In genomic region chr14:100825691-100826331, GRCh38 we compare ENCODE assay signal across 10 cellular contexts. TPM values are rescaled to one million over a fixed set of nuclear protein-coding genes. Genes with fewer than 3 reads are reported as not detected.
DNase-seq lines count a peak whose midpoint lies in the region; ATAC-seq and TF ChIP-seq lines count a peak whose summit lies in the region.
"Had no signal": no experiment of that assay in that cellular context is flagged by ENCODE, and none has a peak within 500 bp of the region (broad histone marks: within the 10 kb centered on the region; RNA-seq: fewer than 3 reads in every experiment).

Gene MEG3 (plus strand): TSS chr14:100826118.

- peaks cover 9% of the 10 kb centered on the region for H3K4me1 Mint-ChIP-seq in central memory CD8-positive, alpha-beta T cell
- H3K4me1 Mint-ChIP-seq in activated CD4-positive, alpha-beta T cell treated with anti-CD3 and anti-CD28 coated beads, Interleukin-2, amount 10 ng/mL, durations not matched to agents 7 days and 5 days, result peaks cover 2% of the 10 kb centered on the region

- peak within 1 kb of the TSS; percentile 90 for H3K9ac ChIP-seq in IMR-90 (ENCODE audit: low read depth, low read length)

- H3K4ac ChIP-seq in IMR-90 (ENCODE audit: low read depth, low read length), result peak within 1 kb of the TSS; percentile 91

- in situ Hi-C loops in IMR-90 (cut with MboI; ENCODE audit: low sequenced_read_pairs), result loop anchor here (5.0 kb wide), 1 partner anchor 164 kb away; no protein-coding TSS in a partner anchor

- 32% methylated on average over 12 of the region's 40 CpGs; no CpG with 5 or more reads in 1 of the 2 experiments for WGBS in IMR-90 (ENCODE audit: extremely low coverage in 2 of 2, insufficient read length in 1 of 2), 2 experiments
- 29 to 64% methylated on average over 18 to 40 of the region's 40 CpGs for WGBS in testis, 2 donors

- H2AK9ac ChIP-seq in IMR-90 (replicated peaks; ENCODE audit: low read depth, low read length, poor library complexity), result peak within 1 kb of the TSS; percentile 94

- H3K79me1 ChIP-seq in IMR-90 (ENCODE audit: low read depth in 1 of 2, low read length in 2 of 2), result peaks cover 0 to 31% of the 10 kb centered on the region in 2 experiments; a peak in 2 of 4 replicates

- peak within 1 kb of the TSS; percentile 80 for H4K5ac ChIP-seq in IMR-90 (ENCODE audit: low read depth, low read length)

- H2BK5ac ChIP-seq in IMR-90 (ENCODE audit: low read depth, low read length, poor library complexity, severe bottlenecking), result peak within 1 kb of the TSS; percentile 72

- ATAC-seq in IMR-90 (ENCODE audit: low read depth), result peak; percentile 43
- no peak for ATAC-seq in central memory CD8-positive, alpha-beta T cell (replicated peaks; ENCODE audit: extremely low read depth, poor library complexity, severe bottlenecking)
- no peak for ATAC-seq in HG02759 (IDR thresholded peaks at IDR 0.05; ENCODE audit: unreplicated experiment)

- TF ChIP-seq RAD21 in IMR-90 (IDR thresholded peaks at IDR 0.05; ENCODE audit: low read length), result no peak

- peak within 1 kb of the TSS; percentile 11 for H3K4me3 Mint-ChIP-seq in central memory CD8-positive, alpha-beta T cell
- H3K4me3 Mint-ChIP-seq in activated CD4-positive, alpha-beta T cell treated with anti-CD3 and anti-CD28 coated beads, Interleukin-2, amount 10 ng/mL, durations not matched to agents 7 days and 5 days, result no peak within 1 kb of the TSS

- H2BK20ac ChIP-seq in IMR-90 (ENCODE audit: low read depth, low read length), result peak within 1 kb of the TSS; percentile 9; the same call in 1 of the 2 replicates

- peaks cover 6% of the 10 kb centered on the region; the same call in 1 of the 2 replicates for H3K4me1 ChIP-seq in IMR-90 (ENCODE audit: control insufficient read depth, insufficient read depth, low read length)
- H3K4me1 ChIP-seq in testis, result peaks cover 4% of the 10 kb centered on the region

- H3K4me3 ChIP-seq in IMR-90 (ENCODE audit: insufficient read depth, low read depth, low read length), result peak within 1 kb of the TSS; percentile 81
- H3K4me3 ChIP-seq in testis, result peak within 1 kb of the TSS; percentile 44 to 63

- peaks cover 37% of the 10 kb centered on the region for H4K20me1 ChIP-seq in IMR-90 (ENCODE audit: insufficient read depth, low read length)

- peaks cover 19% of the 10 kb centered on the region for H3K36me3 ChIP-seq in IMR-90 (ENCODE audit: control insufficient read depth, insufficient read depth, low read length)
- H3K36me3 ChIP-seq in testis (ENCODE audit: low read depth, missing control alignments), result no peaks in the 10 kb centered on the region

- H3K14ac ChIP-seq in IMR-90 (replicated peaks; ENCODE audit: low read depth, low read length), result peak within 1 kb of the TSS; percentile 95

- peak within 1 kb of the TSS; percentile 63 to 90 for H4K8ac ChIP-seq in IMR-90 (ENCODE audit: low read depth in 2 of 2, low read length in 2 of 2)

- peak within 1 kb of the TSS; percentile 84 for H3K4me2 ChIP-seq in IMR-90 (ENCODE audit: low read depth, low read length)

- no peaks in the 10 kb centered on the region for H3K9me1 ChIP-seq in IMR-90 (ENCODE audit: insufficient read depth, low read length)

- dilution Hi-C loops in IMR-90 (cut with HindIII; ENCODE audit: low sequenced_read_pairs, unreplicated experiment), result no loop called here

- peaks cover 77% of the 10 kb centered on the region for H3K27me3 Mint-ChIP-seq in central memory CD8-positive, alpha-beta T cell
- H3K27me3 Mint-ChIP-seq in activated CD4-positive, alpha-beta T cell treated with anti-CD3 and anti-CD28 coated beads, Interleukin-2, amount 10 ng/mL, durations not matched to agents 7 days and 5 days, result peaks cover 40% of the 10 kb centered on the region

- H3K9me3 Mint-ChIP-seq in central memory CD8-positive, alpha-beta T cell, result peaks cover 5% of the 10 kb centered on the region
- H3K9me3 Mint-ChIP-seq in activated CD4-positive, alpha-beta T cell treated with anti-CD3 and anti-CD28 coated beads, Interleukin-2, amount 10 ng/mL, durations not matched to agents 7 days and 5 days, result peaks cover 4% of the 10 kb centered on the region

- DNase-seq in IMR-90, result peak; percentile 82
- DNase-seq in central memory CD8-positive, alpha-beta T cell (ENCODE audit: low spot score in 2 of 2), result no peak
- DNase-seq in lung microvascular endothelial cell (ENCODE audit: low read depth in 2 of 2), result peak; percentile 39 to 54
- peak; percentile 63 for DNase-seq in testis
- DNase-seq in activated CD4-positive, alpha-beta T cell treated with anti-CD3 and anti-CD28 coated beads, Interleukin-2, amount 50 U/mL, for 1 hour, result no peak
- no peak for DNase-seq in NCI-H1417 treated with DMSO at 0.1 percent for 48 hours (lab: John Stamatoyannopoulos, UW)
- no peak for DNase-seq in activated CD4-positive, alpha-beta T cell treated with anti-CD3 and anti-CD28 coated beads, Interleukin-2, amount 10 ng/mL, durations not matched to agents 7 days and 5 days

- TF ChIP-seq POLR2A in IMR-90 (IDR thresholded peaks at IDR 0.05; ENCODE audit: low read depth, low read length) (peak; percentile 100), testis (IDR thresholded peaks at IDR 0.05) (peak; percentile 67)

- H2BK15ac ChIP-seq in IMR-90 (ENCODE audit: low read depth, low read length), result no peak within 1 kb of the TSS; the same call in 2 of the 3 replicates

- H3K9me3 ChIP-seq in IMR-90 (ENCODE audit: control insufficient read depth, insufficient read depth, low read length), result no peaks in the 10 kb centered on the region
- no peaks in the 10 kb centered on the region for H3K9me3 ChIP-seq in testis

- H2BK120ac ChIP-seq in IMR-90 (ENCODE audit: low read depth, low read length), result peak within 1 kb of the TSS; percentile 56; the same call in 1 of the 2 replicates

- intact Hi-C loops in IMR-90 (cut with micrococcal nuclease), result loop anchor here (5.0 to 10.0 kb wide), 2 partner anchors 131 to 294 kb away; no protein-coding TSS in a partner anchor
- intact Hi-C loops in testis (cut with DNase I; ENCODE audit: low total_unique reads), result loop anchor here (10.0 kb wide), 1 partner anchor 161 kb away; no protein-coding TSS in a partner anchor

- no peaks in the 10 kb centered on the region for H3K36me3 Mint-ChIP-seq in central memory CD8-positive, alpha-beta T cell (ENCODE audit: insufficient read depth)
- no peaks in the 10 kb centered on the region for H3K36me3 Mint-ChIP-seq in activated CD4-positive, alpha-beta T cell treated with anti-CD3 and anti-CD28 coated beads, Interleukin-2, amount 10 ng/mL, durations not matched to agents 7 days and 5 days (ENCODE audit: low read depth)

- no peak for TF ChIP-seq CTCF in IMR-90 (conservative IDR thresholded peaks at IDR 0.05; ENCODE audit: low read depth, low read length)
- no peak for TF ChIP-seq CTCF in testis (IDR thresholded peaks at IDR 0.05)

- H3K23ac ChIP-seq in IMR-90 (ENCODE audit: low read depth, low read length), result peak within 1 kb of the TSS; percentile 96

- peak within 1 kb of the TSS; percentile 94 for H2AK5ac ChIP-seq in IMR-90 (ENCODE audit: low read depth, low read length)

- peak within 1 kb of the TSS; percentile 87 for H3K56ac ChIP-seq in IMR-90 (ENCODE audit: extremely low read depth, insufficient read depth, low read length)

- peak within 1 kb of the TSS; percentile 80 for H4K91ac ChIP-seq in IMR-90 (ENCODE audit: insufficient read depth, low read depth, low read length)

- H3K27ac ChIP-seq in IMR-90 (ENCODE audit: insufficient read depth, low read length) (peak within 1 kb of the TSS; percentile 93), testis (peak within 1 kb of the TSS; percentile 47 to 63)

- peak within 1 kb of the TSS; percentile 79 for H3K18ac ChIP-seq in IMR-90 (ENCODE audit: low read depth, low read length)

- no TSS peak for BruUV-seq in IMR-90 (replicated peaks; lab: Mats Ljungman, UMichigan)

- CTCF ChIA-PET in IMR-90 (lab: Yijun Ruan, JAX), result interaction anchor here (0.6 kb wide), 1 partner anchor 47 kb away, joined by 3 read pairs; no protein-coding TSS in a partner anchor
- CTCF ChIA-PET in activated CD4-positive, alpha-beta T cell treated with anti-CD3 and anti-CD28 coated beads, Interleukin-2, amount 10 ng/mL, durations not matched to agents 7 days and 5 days (lab: Charles Lee), result interaction anchor here (0.5 kb wide), 1 partner anchor 1282 kb away, joined by 3 read pairs; no protein-coding TSS in a partner anchor

- peak within 1 kb of the TSS; percentile 93 for H2AFZ ChIP-seq in IMR-90 (replicated peaks; ENCODE audit: low read length, poor library complexity)

- H3K27me3 ChIP-seq in IMR-90 (ENCODE audit: control insufficient read depth, insufficient read depth, low read length) (no peaks in the 10 kb centered on the region; the same call in 1 of the 2 replicates), testis (no peaks in the 10 kb centered on the region)

- no peak within 1 kb of the TSS for H3K27ac Mint-ChIP-seq in central memory CD8-positive, alpha-beta T cell (ENCODE audit: low read depth)
- no peak within 1 kb of the TSS for H3K27ac Mint-ChIP-seq in activated CD4-positive, alpha-beta T cell treated with anti-CD3 and anti-CD28 coated beads, Interleukin-2, amount 10 ng/mL, durations not matched to agents 7 days and 5 days

- POLR2A ChIA-PET in IMR-90 (lab: Charles Lee; ENCODE audit: unreplicated experiment), result interaction anchor here (0.6 to 1.0 kb wide), 3 partner anchors 10 to 17 kb away, joined by 3 read pairs; no protein-coding TSS in a partner anchor
- POLR2A ChIA-PET in activated CD4-positive, alpha-beta T cell treated with anti-CD3 and anti-CD28 coated beads, Interleukin-2, amount 10 ng/mL, durations not matched to agents 7 days and 5 days (lab: Charles Lee), result no interaction called here

TF ChIP-seq in IMR-90, 13 proteins besides CTCF, POLR2A, EP300 and RAD21:
- TF ChIP-seq MAFK (IDR thresholded peaks at IDR 0.05; ENCODE audit: low read depth, low read length) (no peak), RCOR1 (IDR thresholded peaks at IDR 0.05; ENCODE audit: insufficient replicate concordance, low read length) (no peak), NFE2L2 (IDR thresholded peaks at IDR 0.05; ENCODE audit: low read depth, low read length) (no peak), CEBPB (IDR thresholded peaks at IDR 0.05; ENCODE audit: low read depth, low read length) (peak; percentile 52), BHLHE40 (IDR thresholded peaks at IDR 0.05; ENCODE audit: low read depth, low read length) (no peak), FOS (IDR thresholded peaks at IDR 0.05; ENCODE audit: low read depth, low read length) (no peak), MAZ (IDR thresholded peaks at IDR 0.05; ENCODE audit: borderline replicate concordance, low read depth, low read length) (peak; percentile 97)
TF ChIP-seq in IMR-90: peak in this region for 2.

RNA-seq across cellular contexts. Expression of gene MEG3, which starts in this region (rescaled TPM):
- total RNA-seq in IMR-90 (2012; rRNA removed) (31.5 and 32.5 TPM in 2 replicates), lung microvascular endothelial cell (0.99 and 4.8 TPM in 2 replicates), testis (100 to 1,000 TPM; 228 to 324 TPM)
- polyA plus RNA-seq in IMR-90 (2012; rRNA removed) (518 and 556 TPM in 2 replicates), testis (ENCODE audit: insufficient read depth, low read depth, low replicate concordance) (107 TPM)
- polyA plus RNA-seq in IMR-90 (2012; cell fraction: cytosol; rRNA removed), result 53.8 and 53.9 TPM in 2 replicates
- 8,555 and 8,817 TPM in 2 replicates for polyA plus RNA-seq in IMR-90 (2012; cell fraction: nucleus; rRNA removed; ENCODE audit: low replicate concordance)
- not detected for total RNA-seq in activated CD4-positive, alpha-beta T cell treated with anti-CD3 and anti-CD28 coated beads, Interleukin-2, amount 10 ng/mL, durations not matched to agents 7 days and 5 days
- total RNA-seq: HT-29; T-helper 2 cell treated with Interferon-gamma antibody and Interleukin-4, amounts not matched to agents 100 ng/mL and 5 ng/mL, for 36 hours had no signal

Comparison
In these comparisons a context has a peak if more than half of its experiments do, and no peak if none do; other contexts are left out.
1. DNase-seq: peak in IMR-90 (single experiment), lung microvascular endothelial cell (2 of 2) and testis (single experiment); none in central memory CD8-positive, alpha-beta T cell (0 of 2), activated CD4-positive, alpha-beta T cell treated with anti-CD3 and anti-CD28 coated beads, Interleukin-2, amount 50 U/mL, for 1 hour (single experiment), NCI-H1417 treated with DMSO at 0.1 percent for 48 hours (single experiment) and activated CD4-positive, alpha-beta T cell treated with anti-CD3 and anti-CD28 coated beads, Interleukin-2, amount 10 ng/mL, durations not matched to agents 7 days and 5 days (single experiment).